ENCODE assay signal across 1 cellular context in genomic region chr22:31812977-31813605, GRCh38.
TF ChIP-seq lines count a peak whose summit lies in the region.

No MANE protein-coding gene starts in this region.

TF ChIP-seq in HepG2, 621 proteins besides CTCF, POLR2A, EP300 and RAD21 (continued from another document and continues in another):
- TF ChIP-seq, protein P1, sequence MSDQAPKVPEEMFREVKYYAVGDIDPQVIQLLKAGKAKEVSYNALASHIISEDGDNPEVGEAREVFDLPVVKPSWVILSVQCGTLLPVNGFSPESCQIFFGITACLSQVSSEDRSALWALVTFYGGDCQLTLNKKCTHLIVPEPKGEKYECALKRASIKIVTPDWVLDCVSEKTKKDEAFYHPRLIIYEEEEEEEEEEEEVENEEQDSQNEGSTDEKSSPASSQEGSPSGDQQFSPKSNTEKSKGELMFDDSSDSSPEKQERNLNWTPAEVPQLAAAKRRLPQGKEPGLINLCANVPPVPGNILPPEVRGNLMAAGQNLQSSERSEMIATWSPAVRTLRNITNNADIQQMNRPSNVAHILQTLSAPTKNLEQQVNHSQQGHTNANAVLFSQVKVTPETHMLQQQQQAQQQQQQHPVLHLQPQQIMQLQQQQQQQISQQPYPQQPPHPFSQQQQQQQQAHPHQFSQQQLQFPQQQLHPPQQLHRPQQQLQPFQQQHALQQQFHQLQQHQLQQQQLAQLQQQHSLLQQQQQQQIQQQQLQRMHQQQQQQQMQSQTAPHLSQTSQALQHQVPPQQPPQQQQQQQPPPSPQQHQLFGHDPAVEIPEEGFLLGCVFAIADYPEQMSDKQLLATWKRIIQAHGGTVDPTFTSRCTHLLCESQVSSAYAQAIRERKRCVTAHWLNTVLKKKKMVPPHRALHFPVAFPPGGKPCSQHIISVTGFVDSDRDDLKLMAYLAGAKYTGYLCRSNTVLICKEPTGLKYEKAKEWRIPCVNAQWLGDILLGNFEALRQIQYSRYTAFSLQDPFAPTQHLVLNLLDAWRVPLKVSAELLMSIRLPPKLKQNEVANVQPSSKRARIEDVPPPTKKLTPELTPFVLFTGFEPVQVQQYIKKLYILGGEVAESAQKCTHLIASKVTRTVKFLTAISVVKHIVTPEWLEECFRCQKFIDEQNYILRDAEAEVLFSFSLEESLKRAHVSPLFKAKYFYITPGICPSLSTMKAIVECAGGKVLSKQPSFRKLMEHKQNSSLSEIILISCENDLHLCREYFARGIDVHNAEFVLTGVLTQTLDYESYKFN (CRISPR knock-in tag; conservative IDR thresholded peaks at IDR 0.05) = peak; percentile 60; the same call in 1 of the 2 replicates
- TF ChIP-seq, protein P2, sequence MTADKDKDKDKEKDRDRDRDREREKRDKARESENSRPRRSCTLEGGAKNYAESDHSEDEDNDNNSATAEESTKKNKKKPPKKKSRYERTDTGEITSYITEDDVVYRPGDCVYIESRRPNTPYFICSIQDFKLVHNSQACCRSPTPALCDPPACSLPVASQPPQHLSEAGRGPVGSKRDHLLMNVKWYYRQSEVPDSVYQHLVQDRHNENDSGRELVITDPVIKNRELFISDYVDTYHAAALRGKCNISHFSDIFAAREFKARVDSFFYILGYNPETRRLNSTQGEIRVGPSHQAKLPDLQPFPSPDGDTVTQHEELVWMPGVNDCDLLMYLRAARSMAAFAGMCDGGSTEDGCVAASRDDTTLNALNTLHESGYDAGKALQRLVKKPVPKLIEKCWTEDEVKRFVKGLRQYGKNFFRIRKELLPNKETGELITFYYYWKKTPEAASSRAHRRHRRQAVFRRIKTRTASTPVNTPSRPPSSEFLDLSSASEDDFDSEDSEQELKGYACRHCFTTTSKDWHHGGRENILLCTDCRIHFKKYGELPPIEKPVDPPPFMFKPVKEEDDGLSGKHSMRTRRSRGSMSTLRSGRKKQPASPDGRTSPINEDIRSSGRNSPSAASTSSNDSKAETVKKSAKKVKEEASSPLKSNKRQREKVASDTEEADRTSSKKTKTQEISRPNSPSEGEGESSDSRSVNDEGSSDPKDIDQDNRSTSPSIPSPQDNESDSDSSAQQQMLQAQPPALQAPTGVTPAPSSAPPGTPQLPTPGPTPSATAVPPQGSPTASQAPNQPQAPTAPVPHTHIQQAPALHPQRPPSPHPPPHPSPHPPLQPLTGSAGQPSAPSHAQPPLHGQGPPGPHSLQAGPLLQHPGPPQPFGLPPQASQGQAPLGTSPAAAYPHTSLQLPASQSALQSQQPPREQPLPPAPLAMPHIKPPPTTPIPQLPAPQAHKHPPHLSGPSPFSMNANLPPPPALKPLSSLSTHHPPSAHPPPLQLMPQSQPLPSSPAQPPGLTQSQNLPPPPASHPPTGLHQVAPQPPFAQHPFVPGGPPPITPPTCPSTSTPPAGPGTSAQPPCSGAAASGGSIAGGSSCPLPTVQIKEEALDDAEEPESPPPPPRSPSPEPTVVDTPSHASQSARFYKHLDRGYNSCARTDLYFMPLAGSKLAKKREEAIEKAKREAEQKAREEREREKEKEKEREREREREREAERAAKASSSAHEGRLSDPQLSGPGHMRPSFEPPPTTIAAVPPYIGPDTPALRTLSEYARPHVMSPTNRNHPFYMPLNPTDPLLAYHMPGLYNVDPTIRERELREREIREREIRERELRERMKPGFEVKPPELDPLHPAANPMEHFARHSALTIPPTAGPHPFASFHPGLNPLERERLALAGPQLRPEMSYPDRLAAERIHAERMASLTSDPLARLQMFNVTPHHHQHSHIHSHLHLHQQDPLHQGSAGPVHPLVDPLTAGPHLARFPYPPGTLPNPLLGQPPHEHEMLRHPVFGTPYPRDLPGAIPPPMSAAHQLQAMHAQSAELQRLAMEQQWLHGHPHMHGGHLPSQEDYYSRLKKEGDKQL (CRISPR knock-in tag; IDR thresholded peaks at IDR 0.05; ENCODE audit: low read depth) = peak; percentile 84; the same call in 1 of the 2 replicates
- TF ChIP-seq, protein P3, sequence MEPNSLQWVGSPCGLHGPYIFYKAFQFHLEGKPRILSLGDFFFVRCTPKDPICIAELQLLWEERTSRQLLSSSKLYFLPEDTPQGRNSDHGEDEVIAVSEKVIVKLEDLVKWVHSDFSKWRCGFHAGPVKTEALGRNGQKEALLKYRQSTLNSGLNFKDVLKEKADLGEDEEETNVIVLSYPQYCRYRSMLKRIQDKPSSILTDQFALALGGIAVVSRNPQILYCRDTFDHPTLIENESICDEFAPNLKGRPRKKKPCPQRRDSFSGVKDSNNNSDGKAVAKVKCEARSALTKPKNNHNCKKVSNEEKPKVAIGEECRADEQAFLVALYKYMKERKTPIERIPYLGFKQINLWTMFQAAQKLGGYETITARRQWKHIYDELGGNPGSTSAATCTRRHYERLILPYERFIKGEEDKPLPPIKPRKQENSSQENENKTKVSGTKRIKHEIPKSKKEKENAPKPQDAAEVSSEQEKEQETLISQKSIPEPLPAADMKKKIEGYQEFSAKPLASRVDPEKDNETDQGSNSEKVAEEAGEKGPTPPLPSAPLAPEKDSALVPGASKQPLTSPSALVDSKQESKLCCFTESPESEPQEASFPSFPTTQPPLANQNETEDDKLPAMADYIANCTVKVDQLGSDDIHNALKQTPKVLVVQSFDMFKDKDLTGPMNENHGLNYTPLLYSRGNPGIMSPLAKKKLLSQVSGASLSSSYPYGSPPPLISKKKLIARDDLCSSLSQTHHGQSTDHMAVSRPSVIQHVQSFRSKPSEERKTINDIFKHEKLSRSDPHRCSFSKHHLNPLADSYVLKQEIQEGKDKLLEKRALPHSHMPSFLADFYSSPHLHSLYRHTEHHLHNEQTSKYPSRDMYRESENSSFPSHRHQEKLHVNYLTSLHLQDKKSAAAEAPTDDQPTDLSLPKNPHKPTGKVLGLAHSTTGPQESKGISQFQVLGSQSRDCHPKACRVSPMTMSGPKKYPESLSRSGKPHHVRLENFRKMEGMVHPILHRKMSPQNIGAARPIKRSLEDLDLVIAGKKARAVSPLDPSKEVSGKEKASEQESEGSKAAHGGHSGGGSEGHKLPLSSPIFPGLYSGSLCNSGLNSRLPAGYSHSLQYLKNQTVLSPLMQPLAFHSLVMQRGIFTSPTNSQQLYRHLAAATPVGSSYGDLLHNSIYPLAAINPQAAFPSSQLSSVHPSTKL (CRISPR knock-in tag; IDR thresholded peaks at IDR 0.05) = peak; percentile 67; the same call in 1 of the 2 replicates
- TF ChIP-seq NCOA2 (CRISPR knock-in tag; IDR thresholded peaks at IDR 0.05) (peak; percentile 11; the same call in 1 of the 2 replicates), NCOA1 (CRISPR knock-in tag; IDR thresholded peaks at IDR 0.05) (no peak), SAP130 (CRISPR knock-in tag; IDR thresholded peaks at IDR 0.05; ENCODE audit: low read depth) (peak; percentile 43; the same call in 1 of the 2 replicates), HHEX (CRISPR knock-in tag; IDR thresholded peaks at IDR 0.05) (peak; percentile 91), FOXP4 (CRISPR knock-in tag; IDR thresholded peaks at IDR 0.05) (peak; percentile 32; the same call in 1 of the 2 replicates), SP5 (CRISPR knock-in tag; IDR thresholded peaks at IDR 0.05; ENCODE audit: borderline replicate concordance, low read depth) (peak; percentile 34; the same call in 1 of the 2 replicates), BCL6 (CRISPR knock-in tag; IDR thresholded peaks at IDR 0.05) (peak; percentile 29; the same call in 1 of the 2 replicates), FOXA1 (IDR thresholded peaks at IDR 0.05) (no peak), FOXA1 (CRISPR knock-in tag; IDR thresholded peaks at IDR 0.05) (peak; percentile 47), AHDC1 (CRISPR knock-in tag; IDR thresholded peaks at IDR 0.05; ENCODE audit: borderline replicate concordance) (peak; percentile 38; the same call in 1 of the 2 replicates), FOSL2 (CRISPR knock-in tag; IDR thresholded peaks at IDR 0.05) (peak; percentile 37; the same call in 1 of the 2 replicates), SYNCRIP (IDR thresholded peaks at IDR 0.05; ENCODE audit: insufficient read depth, low read depth, low read length) (no peak), HDAC2 (CRISPR knock-in tag; IDR thresholded peaks at IDR 0.05) (peak; percentile 49; the same call in 1 of the 2 replicates), MIXL1 (CRISPR knock-in tag; IDR thresholded peaks at IDR 0.05) (0 out of 2 replicates have a peak, but pooled peaks have one; percentile 37), RARA (CRISPR knock-in tag; IDR thresholded peaks at IDR 0.05) (peak; percentile 59), KLF15 (CRISPR knock-in tag; IDR thresholded peaks at IDR 0.05; ENCODE audit: borderline replicate concordance) (no peak), TBX2 (CRISPR knock-in tag; IDR thresholded peaks at IDR 0.05; ENCODE audit: borderline replicate concordance) (peak; percentile 70), REXO4 (CRISPR knock-in tag; IDR thresholded peaks at IDR 0.05; ENCODE audit: borderline replicate concordance) (no peak), ZNF224 (CRISPR knock-in tag; IDR thresholded peaks at IDR 0.05) (no peak), TAF1 (CRISPR knock-in tag; IDR thresholded peaks at IDR 0.05) (no peak), SIX1 (CRISPR knock-in tag; IDR thresholded peaks at IDR 0.05; ENCODE audit: borderline replicate concordance) (no peak), TBX3 (IDR thresholded peaks at IDR 0.05; ENCODE audit: borderline replicate concordance) (peak; percentile 91; the same call in 1 of the 2 replicates)
- TF ChIP-seq, protein P4, sequence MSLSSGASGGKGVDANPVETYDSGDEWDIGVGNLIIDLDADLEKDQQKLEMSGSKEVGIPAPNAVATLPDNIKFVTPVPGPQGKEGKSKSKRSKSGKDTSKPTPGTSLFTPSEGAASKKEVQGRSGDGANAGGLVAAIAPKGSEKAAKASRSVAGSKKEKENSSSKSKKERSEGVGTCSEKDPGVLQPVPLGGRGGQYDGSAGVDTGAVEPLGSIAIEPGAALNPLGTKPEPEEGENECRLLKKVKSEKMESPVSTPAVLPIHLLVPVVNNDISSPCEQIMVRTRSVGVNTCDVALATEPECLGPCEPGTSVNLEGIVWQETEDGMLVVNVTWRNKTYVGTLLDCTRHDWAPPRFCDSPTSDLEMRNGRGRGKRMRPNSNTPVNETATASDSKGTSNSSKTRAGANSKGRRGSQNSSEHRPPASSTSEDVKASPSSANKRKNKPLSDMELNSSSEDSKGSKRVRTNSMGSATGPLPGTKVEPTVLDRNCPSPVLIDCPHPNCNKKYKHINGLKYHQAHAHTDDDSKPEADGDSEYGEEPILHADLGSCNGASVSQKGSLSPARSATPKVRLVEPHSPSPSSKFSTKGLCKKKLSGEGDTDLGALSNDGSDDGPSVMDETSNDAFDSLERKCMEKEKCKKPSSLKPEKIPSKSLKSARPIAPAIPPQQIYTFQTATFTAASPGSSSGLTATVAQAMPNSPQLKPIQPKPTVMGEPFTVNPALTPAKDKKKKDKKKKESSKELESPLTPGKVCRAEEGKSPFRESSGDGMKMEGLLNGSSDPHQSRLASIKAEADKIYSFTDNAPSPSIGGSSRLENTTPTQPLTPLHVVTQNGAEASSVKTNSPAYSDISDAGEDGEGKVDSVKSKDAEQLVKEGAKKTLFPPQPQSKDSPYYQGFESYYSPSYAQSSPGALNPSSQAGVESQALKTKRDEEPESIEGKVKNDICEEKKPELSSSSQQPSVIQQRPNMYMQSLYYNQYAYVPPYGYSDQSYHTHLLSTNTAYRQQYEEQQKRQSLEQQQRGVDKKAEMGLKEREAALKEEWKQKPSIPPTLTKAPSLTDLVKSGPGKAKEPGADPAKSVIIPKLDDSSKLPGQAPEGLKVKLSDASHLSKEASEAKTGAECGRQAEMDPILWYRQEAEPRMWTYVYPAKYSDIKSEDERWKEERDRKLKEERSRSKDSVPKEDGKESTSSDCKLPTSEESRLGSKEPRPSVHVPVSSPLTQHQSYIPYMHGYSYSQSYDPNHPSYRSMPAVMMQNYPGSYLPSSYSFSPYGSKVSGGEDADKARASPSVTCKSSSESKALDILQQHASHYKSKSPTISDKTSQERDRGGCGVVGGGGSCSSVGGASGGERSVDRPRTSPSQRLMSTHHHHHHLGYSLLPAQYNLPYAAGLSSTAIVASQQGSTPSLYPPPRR (CRISPR knock-in tag; IDR thresholded peaks at IDR 0.05; ENCODE audit: borderline replicate concordance) = peak; percentile 77; the same call in 1 of the 2 replicates
